In the genomic region with DNA sequence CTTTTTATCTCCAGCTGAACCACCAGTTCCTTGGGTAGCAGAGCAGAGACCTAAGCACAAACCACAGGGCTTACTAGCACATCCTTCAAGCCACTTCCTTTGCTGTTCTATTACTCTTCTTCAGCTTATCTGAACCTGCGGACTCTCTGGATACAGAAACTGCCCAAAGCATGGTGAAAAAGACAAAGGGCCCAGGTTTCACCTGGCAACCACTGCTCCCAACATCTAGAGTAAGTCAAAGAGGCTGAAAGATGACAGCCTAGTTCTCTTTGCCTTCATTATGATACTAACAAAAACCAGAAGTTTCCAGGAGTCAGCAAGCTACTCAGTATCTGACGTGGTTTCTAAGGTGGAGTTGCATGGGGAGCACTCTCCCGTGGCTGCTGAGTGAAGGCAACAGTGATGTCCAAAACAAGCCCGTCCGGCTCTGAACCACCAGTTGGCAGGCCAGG, we compare ENCODE assay signal across 22 cellular contexts. TPM values are rescaled to one million over a fixed set of nuclear protein-coding genes. Genes with fewer than 3 reads are reported as not detected.
A peak's percentile ranks its signal among the peaks of the same experiment; 100 is the strongest.
DNase-seq lines count a peak whose midpoint lies in the region; ATAC-seq and TF ChIP-seq lines count a peak whose summit lies in the region.
"Had no signal": no experiment of that assay in that cellular context is flagged by ENCODE, and none has a peak within 500 bp of the region (broad histone marks: within the 10 kb centered on the region; RNA-seq: fewer than 3 reads in every experiment).

No MANE protein-coding gene starts in this region.

- peaks cover 33 to 63% of the 10 kb centered on the region in 2 donors for H3K36me3 Mint-ChIP-seq in CD4-positive, alpha-beta memory T cell
- H3K36me3 Mint-ChIP-seq in IgD-negative memory B cell (peaks cover 11% of the 10 kb centered on the region), immature natural killer cell (peaks cover 19 to 44% (median 21%) of the 10 kb centered on the region in 3 donors), Calu3 (ENCODE audit: insufficient read depth, unreplicated experiment) (peaks cover 33% of the 10 kb centered on the region)
- peaks cover 77% of the 10 kb centered on the region for H3K36me3 Mint-ChIP-seq in activated CD8-positive, alpha-beta T cell treated with anti-CD3 and anti-CD28 coated beads, Interleukin-2, amount 10 ng/mL, durations not matched to agents 7 days and 5 days (ENCODE audit: low read depth)

- TF ChIP-seq CTCF in Calu3 (IDR thresholded peaks at IDR 0.05; ENCODE audit: unreplicated experiment) = no peak

- no peaks in the 10 kb centered on the region for H3K9me3 ChIP-seq in CD4-positive, alpha-beta memory T cell (ENCODE audit: control insufficient read depth in 1 of 2, low read length in 2 of 2)
- H3K9me3 ChIP-seq: gastrocnemius medialis had no signal

- ATAC-seq in activated CD8-positive, alpha-beta T cell treated with anti-CD3 and anti-CD28 coated beads, Interleukin-2, amount 10 ng/mL, durations not matched to agents 7 days and 5 days = peak; percentile 93
- ATAC-seq in HG02763 (IDR thresholded peaks at IDR 0.05; ENCODE audit: unreplicated experiment) = no peak
- ATAC-seq in HG02970 (IDR thresholded peaks at IDR 0.05; ENCODE audit: low FRiP score, unreplicated experiment) = no peak
- ATAC-seq: gastrocnemius medialis, Right ventricle myocardium inferior had no signal

- H3K9me3 Mint-ChIP-seq in CD4-positive, alpha-beta memory T cell = no peaks in the 10 kb centered on the region
- H3K9me3 Mint-ChIP-seq in IgD-negative memory B cell (no peaks in the 10 kb centered on the region), immature natural killer cell (no peaks in the 10 kb centered on the region), Calu3 (ENCODE audit: low read depth, unreplicated experiment) (no peaks in the 10 kb centered on the region)
- H3K9me3 Mint-ChIP-seq in activated CD8-positive, alpha-beta T cell treated with anti-CD3 and anti-CD28 coated beads, Interleukin-2, amount 10 ng/mL, durations not matched to agents 7 days and 5 days (ENCODE audit: insufficient read depth) = no peaks in the 10 kb centered on the region

- BruUV-seq in Calu3 (replicated peaks; lab: Mats Ljungman, UMichigan) = no TSS peak

- no peak overlapping the region for H3K4me3 ChIP-seq in CD4-positive, alpha-beta memory T cell (ENCODE audit: low read length in 2 of 2)
- H3K4me3 ChIP-seq: cardiac muscle cell, gastrocnemius medialis, GM23248 had no signal

- POLR2A ChIA-PET in CD4-positive, alpha-beta memory T cell (lab: Charles Lee; ENCODE audit: partially characterized antibody) = interaction anchor here (0.8 to 2.1 kb wide), 10 partner anchors 23 to 368 kb away, joined by 3 to 12 read pairs (median 4); a partner anchor contains a TSS
- POLR2A ChIA-PET in activated CD8-positive, alpha-beta T cell treated with anti-CD3 and anti-CD28 coated beads, Interleukin-2, amount 10 ng/mL, durations not matched to agents 7 days and 5 days (lab: Charles Lee) = interaction anchor here (0.7 to 1.3 kb wide), 3 partner anchors 9 to 58 kb away, joined by 3 to 6 read pairs (median 4); a partner anchor contains a TSS

- H3K27ac Mint-ChIP-seq in CD4-positive, alpha-beta memory T cell = peak overlapping the region; percentile 78 to 93 (median 88)
- H3K27ac Mint-ChIP-seq in IgD-negative memory B cell = peak overlapping the region in 2 of 3 donors; percentile 5 to 82
- peak overlapping the region; percentile 89 for H3K27ac Mint-ChIP-seq in activated CD8-positive, alpha-beta T cell treated with anti-CD3 and anti-CD28 coated beads, Interleukin-2, amount 10 ng/mL, durations not matched to agents 7 days and 5 days
- H3K27ac Mint-ChIP-seq in immature natural killer cell = peak overlapping the region; percentile 66 to 94 (median 91)
- H3K27ac Mint-ChIP-seq in Calu3 (ENCODE audit: unreplicated experiment) = no peak overlapping the region
- H3K27ac Mint-ChIP-seq: progenitor cell of endocrine pancreas had no signal

- no peaks in the 10 kb centered on the region for H3K27me3 Mint-ChIP-seq in CD4-positive, alpha-beta memory T cell
- no peaks in the 10 kb centered on the region for H3K27me3 Mint-ChIP-seq in IgD-negative memory B cell
- no peaks in the 10 kb centered on the region for H3K27me3 Mint-ChIP-seq in activated CD8-positive, alpha-beta T cell treated with anti-CD3 and anti-CD28 coated beads, Interleukin-2, amount 10 ng/mL, durations not matched to agents 7 days and 5 days (ENCODE audit: low read depth)
- no peaks in the 10 kb centered on the region for H3K27me3 Mint-ChIP-seq in immature natural killer cell (ENCODE audit: low read depth in 3 of 3)
- no peaks in the 10 kb centered on the region for H3K27me3 Mint-ChIP-seq in Calu3 (ENCODE audit: unreplicated experiment)
- H3K27me3 Mint-ChIP-seq: progenitor cell of endocrine pancreas had no signal

- intact Hi-C loops in CD4-positive, alpha-beta memory T cell (cut with micrococcal nuclease) = no loop called here
- intact Hi-C loops in Calu3 (cut with micrococcal nuclease; ENCODE audit: unreplicated experiment) = no loop called here

- DNase-seq in CD4-positive, alpha-beta memory T cell = peak in 4 of 5 donors; percentile 42 to 55 (median 50)
- DNase-seq in activated CD8-positive, alpha-beta T cell treated with anti-CD3 and anti-CD28 coated beads, Interleukin-2, amount 10 ng/mL, durations not matched to agents 7 days and 5 days = peak; percentile 65
- DNase-seq in immature natural killer cell (peak; percentile 36 to 50 (median 44)), Calu3 (no peak), pons (ENCODE audit: low spot score) (no peak)
- DNase-seq: gastrocnemius medialis; GM23248; kidney glomerular epithelial cell; mammary epithelial cell; NCI-H1417 treated with DMSO at 0.1 percent for 48 hours; NCI-H526 treated with DMSO at 0.1 percent for 48 hours; stimulated activated CD4-positive, alpha-beta T cell treated with anti-CD3 and anti-CD28 coated beads, Interleukin-4, amount 100 ng/mL, for 1 hour; WERI-Rb-1 had no signal

- peak overlapping the region in 7 of 8 donors; percentile 35 to 79 (median 62) for H3K4me3 Mint-ChIP-seq in CD4-positive, alpha-beta memory T cell
- H3K4me3 Mint-ChIP-seq in IgD-negative memory B cell (no peak overlapping the region), immature natural killer cell (peak overlapping the region; percentile 57 to 83 (median 74)), Calu3 (ENCODE audit: low read depth, unreplicated experiment) (no peak overlapping the region)
- H3K4me3 Mint-ChIP-seq in activated CD8-positive, alpha-beta T cell treated with anti-CD3 and anti-CD28 coated beads, Interleukin-2, amount 10 ng/mL, durations not matched to agents 7 days and 5 days = peak overlapping the region; percentile 50

- peaks cover 40% of the 10 kb centered on the region for H3K4me1 ChIP-seq in CD4-positive, alpha-beta memory T cell (ENCODE audit: insufficient read depth, low read length)

- H3K36me3 ChIP-seq in CD4-positive, alpha-beta memory T cell (ENCODE audit: insufficient read depth, low read length) = peaks cover 17% of the 10 kb centered on the region

- CTCF ChIA-PET in CD4-positive, alpha-beta memory T cell (lab: Charles Lee; ENCODE audit: partially characterized antibody) = interaction anchor here (0.8 to 1.8 kb wide), 10 partner anchors 8 to 456 kb away, joined by 3 to 7 read pairs (median 3); no protein-coding TSS in a partner anchor
- CTCF ChIA-PET in activated CD8-positive, alpha-beta T cell treated with anti-CD3 and anti-CD28 coated beads, Interleukin-2, amount 10 ng/mL, durations not matched to agents 7 days and 5 days (lab: Charles Lee) = interaction anchor here (0.6 to 2.3 kb wide), 10 partner anchors 11 to 518 kb away, joined by 3 to 9 read pairs (median 6); a partner anchor contains a TSS
- CTCF ChIA-PET in Calu3 (lab: Charles Lee) = no interaction called here

- no peaks in the 10 kb centered on the region for H3K27me3 ChIP-seq in CD4-positive, alpha-beta memory T cell (ENCODE audit: insufficient read depth, low read length)
- H3K27me3 ChIP-seq: cardiac muscle cell, gastrocnemius medialis had no signal

- peak overlapping the region; percentile 10 for H3K27ac ChIP-seq in CD4-positive, alpha-beta memory T cell (ENCODE audit: low read depth, low read length)
- H3K27ac ChIP-seq: cardiac muscle cell, GM23248, WERI-Rb-1 had no signal

- peaks cover 35 to 46% (median 39%) of the 10 kb centered on the region in 4 donors for H3K4me1 Mint-ChIP-seq in CD4-positive, alpha-beta memory T cell
- H3K4me1 Mint-ChIP-seq in IgD-negative memory B cell = no peaks in the 10 kb centered on the region
- H3K4me1 Mint-ChIP-seq in activated CD8-positive, alpha-beta T cell treated with anti-CD3 and anti-CD28 coated beads, Interleukin-2, amount 10 ng/mL, durations not matched to agents 7 days and 5 days (ENCODE audit: low read depth) = peaks cover 59% of the 10 kb centered on the region
- H3K4me1 Mint-ChIP-seq in immature natural killer cell = peaks cover 49 to 53% of the 10 kb centered on the region in 2 donors
- H3K4me1 Mint-ChIP-seq in Calu3 (ENCODE audit: low read depth, unreplicated experiment) = no peaks in the 10 kb centered on the region

RNA-seq across cellular contexts. Expression of a gene that starts 43.4 kb away (rescaled TPM):
- 10 to 100 TPM; 63.3 to 69.7 TPM for total RNA-seq in CD4-positive, alpha-beta memory T cell
- polyA plus RNA-seq in CD4-positive, alpha-beta memory T cell = 10 to 100 TPM; 13.3 to 17.0 TPM
- polyA plus RNA-seq in IgD-negative memory B cell = 17.3 TPM
- 10 to 100 TPM; 60.8 to 64.4 TPM for total RNA-seq in activated CD8-positive, alpha-beta T cell treated with anti-CD3 and anti-CD28 coated beads, Interleukin-2, amount 10 ng/mL, durations not matched to agents 7 days and 5 days
- 10 to 100 TPM in 1 of 3 donors, 1 to 10 TPM in 2; 8.2 to 22.2 (median 9.9) TPM for polyA plus RNA-seq in immature natural killer cell
- total RNA-seq in Calu3 (2022) = 39.6 and 43.9 TPM in 2 replicates

RNA-seq across cellular contexts. Expression of a gene that starts 47.8 kb away (rescaled TPM):
- not detected for total RNA-seq in CD4-positive, alpha-beta memory T cell
- not detected for polyA plus RNA-seq in CD4-positive, alpha-beta memory T cell
- polyA plus RNA-seq in IgD-negative memory B cell (not detected), immature natural killer cell (not detected)
- not detected for total RNA-seq in activated CD8-positive, alpha-beta T cell treated with anti-CD3 and anti-CD28 coated beads, Interleukin-2, amount 10 ng/mL, durations not matched to agents 7 days and 5 days
- total RNA-seq in Calu3 (2022) = not detected in 2 replicates
- total RNA-seq: gastrocnemius medialis, HT1080, Right ventricle myocardium inferior, subcutaneous adipose tissue had no signal

RNA-seq across cellular contexts. Expression of a gene that starts 58.2 kb away (rescaled TPM):
- total RNA-seq in CD4-positive, alpha-beta memory T cell = 10 to 100 TPM; 80.0 to 83.8 TPM
- 10 to 100 TPM; 31.4 to 69.6 TPM for polyA plus RNA-seq in CD4-positive, alpha-beta memory T cell
- polyA plus RNA-seq in IgD-negative memory B cell (62.3 TPM), immature natural killer cell (100 to 1,000 TPM in 1 of 3 donors, 10 to 100 TPM in 2; 77.1 to 204 (median 82.7) TPM)
- 10 to 100 TPM; 37.7 to 40.1 TPM for total RNA-seq in activated CD8-positive, alpha-beta T cell treated with anti-CD3 and anti-CD28 coated beads, Interleukin-2, amount 10 ng/mL, durations not matched to agents 7 days and 5 days
- 9.3 and 11.7 TPM in 2 replicates for total RNA-seq in Calu3 (2022)
- polyA plus RNA-seq: neural cell had no signal

Comparison
In these comparisons a context has a peak if more than half of its experiments do, and no peak if none do; other contexts are left out.
1. DNase-seq: peak in CD4-positive, alpha-beta memory T cell (4 of 5), activated CD8-positive, alpha-beta T cell treated with anti-CD3 and anti-CD28 coated beads, Interleukin-2, amount 10 ng/mL, durations not matched to agents 7 days and 5 days (single experiment) and immature natural killer cell (3 of 3); none in Calu3 (single experiment) and pons (single experiment).
2. H3K4me3 Mint-ChIP-seq: peak in CD4-positive, alpha-beta memory T cell (7 of 8), activated CD8-positive, alpha-beta T cell treated with anti-CD3 and anti-CD28 coated beads, Interleukin-2, amount 10 ng/mL, durations not matched to agents 7 days and 5 days (single experiment) and immature natural killer cell (5 of 5); none in IgD-negative memory B cell (0 of 4) and Calu3 (single experiment).